12 cellular contexts compared by ENCODE assay signal in the genomic region with DNA sequence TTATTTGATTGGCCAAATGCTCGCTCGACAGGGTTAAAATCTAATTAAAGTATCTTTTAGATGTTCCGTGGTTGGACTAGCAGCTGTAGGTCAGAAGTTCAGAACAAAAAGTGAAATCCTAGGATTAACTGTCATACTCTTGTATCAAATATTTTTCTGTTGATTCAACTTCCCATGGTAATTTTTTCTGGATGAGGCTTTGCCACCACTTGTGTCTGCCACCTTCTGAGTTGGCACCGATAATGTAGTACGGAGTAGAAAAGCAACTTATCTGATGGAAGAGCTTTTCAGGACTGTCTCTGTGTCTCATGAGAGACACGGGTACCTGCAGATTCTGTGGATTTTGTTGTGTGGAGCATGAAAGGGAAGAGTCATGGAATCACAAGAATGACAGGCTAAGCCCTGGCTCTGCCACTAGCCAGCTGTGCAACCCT. TPM values are rescaled to one million over a fixed set of nuclear protein-coding genes. Genes with fewer than 3 reads are reported as not detected.
A peak's percentile ranks its signal among the peaks of the same experiment; 100 is the strongest.
DNase-seq lines count a peak whose midpoint lies in the region; TF ChIP-seq lines count a peak whose summit lies in the region.
"Had no signal": no experiment of that assay in that cellular context is flagged by ENCODE, and none has a peak within 500 bp of the region (broad histone marks: within the 10 kb centered on the region; RNA-seq: fewer than 3 reads in every experiment).

No MANE protein-coding gene starts in this region.

- H3K27ac Mint-ChIP-seq in glutamatergic neuron (ENCODE audit: unreplicated experiment): no peak overlapping the region
- H3K27ac Mint-ChIP-seq: activated naive CD4-positive, alpha-beta T cell treated with anti-CD3 and anti-CD28 coated beads, Interleukin-2, amount 50 U/mL, for 24 hours; stimulated activated naive CD8-positive, alpha-beta T cell treated with anti-CD3 and anti-CD28 coated beads, Interleukin-15, Interleukin-2, amounts not matched to agents 100 ng/mL and 50 ng/mL, for 24 hours had no signal

- peak; percentile 23 for DNase-seq in HPDE6-E6E7 (ENCODE audit: extremely low spot score)
- no peak for DNase-seq in ascending aorta (ENCODE audit: low spot score in 2 of 2)
- peak; percentile 88 for DNase-seq in iris pigment epithelial cell (ENCODE audit: low read depth)
- DNase-seq in suprapubic skin (ENCODE audit: low spot score in 2 of 2): no peak
- DNase-seq in glutamatergic neuron: no peak
- DNase-seq in colonic mucosa: no peak
- no peak for DNase-seq in SIG-M5 (lab: John Stamatoyannopoulos, UW)
- no peak for DNase-seq in dorsolateral prefrontal cortex
- DNase-seq: NCI-H2081 treated with DMSO at 0.1 percent for 48 hours, RPMI8226 had no signal

- no peaks in the 10 kb centered on the region for H3K36me3 Mint-ChIP-seq in glutamatergic neuron (ENCODE audit: unreplicated experiment)
- H3K36me3 Mint-ChIP-seq: activated naive CD4-positive, alpha-beta T cell treated with anti-CD3 and anti-CD28 coated beads, Interleukin-2, amount 50 U/mL, for 24 hours had no signal

- TF ChIP-seq EP300 in suprapubic skin (IDR thresholded peaks at IDR 0.05): no peak

- 39% methylated on average over 6 of the region's 6 CpGs for WGBS in suprapubic skin

- peaks cover 2% of the 10 kb centered on the region for H3K9me3 Mint-ChIP-seq in glutamatergic neuron (ENCODE audit: unreplicated experiment)
- H3K9me3 Mint-ChIP-seq: activated naive CD4-positive, alpha-beta T cell treated with anti-CD3 and anti-CD28 coated beads, Interleukin-2, amount 50 U/mL, for 24 hours; stimulated activated naive CD8-positive, alpha-beta T cell treated with anti-CD3 and anti-CD28 coated beads, Interleukin-15, Interleukin-2, amounts not matched to agents 100 ng/mL and 50 ng/mL, for 24 hours had no signal

- H3K4me1 ChIP-seq in ascending aorta: peaks cover 6 to 17% of the 10 kb centered on the region in 2 donors
- H3K4me1 ChIP-seq in suprapubic skin: peaks cover 33% of the 10 kb centered on the region
- H3K4me1 ChIP-seq in colonic mucosa: no peaks in the 10 kb centered on the region

- TF ChIP-seq CTCF in ascending aorta (IDR thresholded peaks at IDR 0.05) (no peak), suprapubic skin (IDR thresholded peaks at IDR 0.05) (no peak), glutamatergic neuron (IDR thresholded peaks at IDR 0.05; ENCODE audit: partially characterized antibody, unreplicated experiment) (no peak), colonic mucosa (IDR thresholded peaks at IDR 0.05) (no peak), dorsolateral prefrontal cortex (IDR thresholded peaks at IDR 0.05 in 54 of 56, conservative IDR thresholded peaks at IDR 0.05 in 2 of 56; ENCODE audit: low read depth in 1 of 56, partially characterized antibody in 56 of 56) (no peak)

- H3K4me3 Mint-ChIP-seq in glutamatergic neuron (ENCODE audit: unreplicated experiment): no peak overlapping the region
- H3K4me3 Mint-ChIP-seq: activated naive CD4-positive, alpha-beta T cell treated with anti-CD3 and anti-CD28 coated beads, Interleukin-2, amount 50 U/mL, for 24 hours; stimulated activated naive CD8-positive, alpha-beta T cell treated with anti-CD3 and anti-CD28 coated beads, Interleukin-15, Interleukin-2, amounts not matched to agents 100 ng/mL and 50 ng/mL, for 24 hours had no signal

- peaks cover 3% of the 10 kb centered on the region for H3K4me1 Mint-ChIP-seq in glutamatergic neuron (ENCODE audit: low read depth, unreplicated experiment)
- H3K4me1 Mint-ChIP-seq: activated naive CD4-positive, alpha-beta T cell treated with anti-CD3 and anti-CD28 coated beads, Interleukin-2, amount 50 U/mL, for 24 hours had no signal

- H3K9ac ChIP-seq in colonic mucosa (ENCODE audit: low read depth in 2 of 2, low read length in 2 of 2): no peak overlapping the region

- no peaks in the 10 kb centered on the region for H3K27me3 Mint-ChIP-seq in glutamatergic neuron (ENCODE audit: unreplicated experiment)
- H3K27me3 Mint-ChIP-seq: activated naive CD4-positive, alpha-beta T cell treated with anti-CD3 and anti-CD28 coated beads, Interleukin-2, amount 50 U/mL, for 24 hours; stimulated activated naive CD8-positive, alpha-beta T cell treated with anti-CD3 and anti-CD28 coated beads, Interleukin-15, Interleukin-2, amounts not matched to agents 100 ng/mL and 50 ng/mL, for 24 hours had no signal

- no peaks in the 10 kb centered on the region for H3K36me3 ChIP-seq in ascending aorta
- no peaks in the 10 kb centered on the region for H3K36me3 ChIP-seq in suprapubic skin
- H3K36me3 ChIP-seq in colonic mucosa: no peaks in the 10 kb centered on the region

- H3K27ac ChIP-seq in ascending aorta (peak overlapping the region; percentile 51 to 61), suprapubic skin (peak overlapping the region; percentile 80), colonic mucosa (no peak overlapping the region), dorsolateral prefrontal cortex (no peak overlapping the region)

- H3K27me3 ChIP-seq in ascending aorta (no peaks in the 10 kb centered on the region), suprapubic skin (no peaks in the 10 kb centered on the region), colonic mucosa (no peaks in the 10 kb centered on the region), dorsolateral prefrontal cortex (no peaks in the 10 kb centered on the region)

- intact Hi-C loops in ascending aorta (cut with DNase I) (loop anchor here (2.0 to 5.0 kb wide), 3 partner anchors 45 to 109 kb away; partner anchors contain the start of gene CNN3), colonic mucosa (cut with DNase I) (no loop called here), dorsolateral prefrontal cortex (cut with DNase I) (no loop called here)

- H3K4me3 ChIP-seq in ascending aorta (no peak overlapping the region), suprapubic skin (no peak overlapping the region), colonic mucosa (no peak overlapping the region), dorsolateral prefrontal cortex (no peak overlapping the region)

- TF ChIP-seq POLR2A in suprapubic skin (IDR thresholded peaks at IDR 0.05): no peak

- H3K9me3 ChIP-seq in ascending aorta (no peaks in the 10 kb centered on the region), suprapubic skin (no peaks in the 10 kb centered on the region), colonic mucosa (no peaks in the 10 kb centered on the region)

RNA-seq across cellular contexts. Expression of gene CNN3, which starts 44.6 kb away (rescaled TPM):
- total RNA-seq in ascending aorta (362 TPM), suprapubic skin (10 to 100 TPM; 52.3 to 73.7 (median 58.6) TPM), glutamatergic neuron (ENCODE audit: unreplicated experiment) (383 TPM), colonic mucosa (100 to 1,000 TPM; 117 to 164 TPM), dorsolateral prefrontal cortex (100 to 1,000 TPM in 118 of 120 experiments, 10 to 100 TPM in 2; 91.8 to 419 (median 154) TPM)

Comparison
In these comparisons a context has a peak if more than half of its experiments do, and no peak if none do; other contexts are left out.
1. DNase-seq: peak in HPDE6-E6E7 (single experiment) and iris pigment epithelial cell (single experiment); none in ascending aorta (0 of 2), suprapubic skin (0 of 2), glutamatergic neuron (single experiment), colonic mucosa (single experiment), SIG-M5 (single experiment) and dorsolateral prefrontal cortex (0 of 10).
2. H3K27ac ChIP-seq: peak in ascending aorta (2 of 2) and suprapubic skin (single experiment); none in colonic mucosa (single experiment) and dorsolateral prefrontal cortex (0 of 59).